21 cellular contexts compared by ENCODE assay signal in genomic region chr1:100292711-100293110, GRCh38. TPM values are rescaled to one million over a fixed set of nuclear protein-coding genes. Genes with fewer than 3 reads are reported as not detected.
DNase-seq lines count a peak whose midpoint lies in the region; ATAC-seq and TF ChIP-seq lines count a peak whose summit lies in the region.
"Had no signal": no experiment of that assay in that cellular context is flagged by ENCODE, and none has a peak within 500 bp of the region (broad histone marks: within the 10 kb centered on the region; RNA-seq: fewer than 3 reads in every experiment).

No MANE protein-coding gene starts in this region.

- peaks cover 3% of the 10 kb centered on the region for H3K27me3 Mint-ChIP-seq in endodermal cell (ENCODE audit: insufficient read depth)
- H3K27me3 Mint-ChIP-seq: activated naive CD8-positive, alpha-beta T cell treated with anti-CD3 and anti-CD28 coated beads, Interleukin-2, amount 10 ng/mL, durations not matched to agents 7 days and 5 days had no signal

- H3K27me3 ChIP-seq in right lobe of liver (no peaks in the 10 kb centered on the region), endodermal cell (ENCODE audit: control insufficient read depth, insufficient read depth, low read length, poor library complexity, severe bottlenecking) (no peaks in the 10 kb centered on the region)
- H3K27me3 ChIP-seq: cardiac muscle cell, SJCRH30, testis had no signal

- 27% methylated on average over 1 of the region's 1 CpG for WGBS in right lobe of liver (ENCODE audit: insufficient coverage, low coverage, low lambda C conversion rate, missing lambda C conversion rate)
- WGBS in endodermal cell (ENCODE audit: insufficient coverage in 1 of 2, insufficient read length in 1 of 2), 2 experiments: 100% methylated on average over 1 of the region's 1 CpG; no CpG with 5 or more reads in 1 of the 2 experiments

- intact Hi-C loops in right lobe of liver (cut with DNase I): no loop called here

- no peak for TF ChIP-seq CTCF in AG10803 (conservative IDR thresholded peaks at IDR 0.05; ENCODE audit: low read length)
- no peak for TF ChIP-seq CTCF in right lobe of liver (IDR thresholded peaks at IDR 0.05)
- TF ChIP-seq CTCF in endodermal cell (conservative IDR thresholded peaks at IDR 0.05): no peak

- TF ChIP-seq POLR2A in right lobe of liver (IDR thresholded peaks at IDR 0.05): no peak

- no peak overlapping the region for H3K27ac Mint-ChIP-seq in endodermal cell
- H3K27ac Mint-ChIP-seq: activated naive CD8-positive, alpha-beta T cell treated with anti-CD3 and anti-CD28 coated beads, Interleukin-2, amount 10 ng/mL, durations not matched to agents 7 days and 5 days had no signal

- no peak overlapping the region for H3K4me3 Mint-ChIP-seq in endodermal cell
- H3K4me3 Mint-ChIP-seq: activated naive CD8-positive, alpha-beta T cell treated with anti-CD3 and anti-CD28 coated beads, Interleukin-2, amount 10 ng/mL, durations not matched to agents 7 days and 5 days had no signal

- H3K27ac ChIP-seq in right lobe of liver (no peak overlapping the region), endodermal cell (ENCODE audit: low read depth, low read length) (no peak overlapping the region)
- H3K27ac ChIP-seq: cardiac muscle cell, HL-60, parathyroid adenoma, SJCRH30, testis had no signal

- H3K36me3 ChIP-seq in right lobe of liver (peaks cover 0 to 45% (median 13%) of the 10 kb centered on the region in 4 donors), endodermal cell (ENCODE audit: control insufficient read depth, insufficient read depth, low read length) (peaks cover 60% of the 10 kb centered on the region)

- no peaks in the 10 kb centered on the region for H3K9me3 ChIP-seq in right lobe of liver
- no peaks in the 10 kb centered on the region for H3K9me3 ChIP-seq in endodermal cell (ENCODE audit: control insufficient read depth, low read length)
- H3K9me3 ChIP-seq: SJCRH30, testis had no signal

- H3K9me3 Mint-ChIP-seq in endodermal cell: peaks cover 5% of the 10 kb centered on the region

- no peak overlapping the region for H3K9ac ChIP-seq in endodermal cell (ENCODE audit: extremely low read depth, low read length, poor library complexity, severe bottlenecking)
- H3K9ac ChIP-seq: parathyroid adenoma had no signal

- H3K36me3 Mint-ChIP-seq in endodermal cell (ENCODE audit: low read depth): peaks cover 52% of the 10 kb centered on the region

- no peaks in the 10 kb centered on the region for H3K4me1 Mint-ChIP-seq in endodermal cell
- H3K4me1 Mint-ChIP-seq: activated naive CD8-positive, alpha-beta T cell treated with anti-CD3 and anti-CD28 coated beads, Interleukin-2, amount 10 ng/mL, durations not matched to agents 7 days and 5 days had no signal

- ATAC-seq in right lobe of liver (peak; percentile 45 to 82 (median 60)), HG02588 (IDR thresholded peaks at IDR 0.05; ENCODE audit: unreplicated experiment) (no peak), HG03520 (IDR thresholded peaks at IDR 0.05; ENCODE audit: unreplicated experiment) (no peak), HG02623 (IDR thresholded peaks at IDR 0.05; ENCODE audit: unreplicated experiment) (no peak)

- no peaks in the 10 kb centered on the region for H3K4me1 ChIP-seq in right lobe of liver
- H3K4me1 ChIP-seq in endodermal cell (ENCODE audit: control insufficient read depth, insufficient read depth, low read length): no peaks in the 10 kb centered on the region
- H3K4me1 ChIP-seq: parathyroid adenoma, SJCRH30, testis had no signal

- no peak overlapping the region for H3K4me3 ChIP-seq in AG10803 (ENCODE audit: low read length)
- no peak overlapping the region for H3K4me3 ChIP-seq in right lobe of liver
- H3K4me3 ChIP-seq in endodermal cell (ENCODE audit: low read length): no peak overlapping the region
- H3K4me3 ChIP-seq: cardiac muscle cell, SJCRH30, testis had no signal

- peak; percentile 13 for DNase-seq in AG10803 (ENCODE audit: low read depth)
- DNase-seq in EL: peak; percentile 9
- DNase-seq in astrocyte of the hippocampus (ENCODE audit: low read depth, low spot score): peak; percentile 30
- no peak for DNase-seq in right lobe of liver
- no peak for DNase-seq in endodermal cell
- DNase-seq: activated naive CD8-positive, alpha-beta T cell treated with anti-CD3 and anti-CD28 coated beads, Interleukin-2, amount 10 ng/mL, durations not matched to agents 7 days and 5 days; effector CD8-positive, alpha-beta T cell; GOT3; KBM-7; NCI-H2081 treated with DMSO at 0.1 percent for 48 hours; NCI-H524 treated with DMSO at 0.1 percent for 48 hours; SJCRH30; stimulated activated CD4-positive, alpha-beta T cell treated with anti-CD3 and anti-CD28 coated beads, Interleukin-4, amount 100 ng/mL, for 24 hours; stimulated activated CD8-positive, alpha-beta memory T cell treated with anti-CD3 and anti-CD28 coated beads, Interleukin-4, amount 100 ng/mL, for 48 hours; testis had no signal

RNA-seq across cellular contexts. Expression of gene RTCA, which starts 26.7 kb away (rescaled TPM):
- total RNA-seq in right lobe of liver (10 to 100 TPM; 12.5 to 20.1 (median 14.7) TPM), endodermal cell (10 to 100 TPM; 46.0 to 49.8 TPM)
- polyA plus RNA-seq in endodermal cell (2013, experiment 1 of 2): 33.8 TPM
- 29.8 TPM for polyA plus RNA-seq in endodermal cell (2013, experiment 2 of 2)

RNA-seq across cellular contexts. Expression of gene DBT, which starts 43.1 kb away (rescaled TPM):
- total RNA-seq in right lobe of liver (10 to 100 TPM in 4 of 6 experiments, 1 to 10 TPM in 2; 5.1 to 32.5 (median 18.2) TPM), endodermal cell (10 to 100 TPM; 23.0 to 24.6 TPM)
- polyA plus RNA-seq in endodermal cell (2013, experiment 1 of 2): 8.0 TPM
- 7.9 TPM for polyA plus RNA-seq in endodermal cell (2013, experiment 2 of 2)

RNA-seq across cellular contexts. Expression of gene CDC14A, which starts 59.6 kb away (rescaled TPM):
- total RNA-seq in right lobe of liver (1 to 10 TPM; 1.1 to 3.3 (median 1.6) TPM), endodermal cell (10 to 100 TPM; 14.5 to 17.6 TPM)
- polyA plus RNA-seq in endodermal cell (2013, experiment 1 of 2): 9.9 TPM
- 10.4 TPM for polyA plus RNA-seq in endodermal cell (2013, experiment 2 of 2)

Comparison
In these comparisons a context has a peak if more than half of its experiments do, and no peak if none do; other contexts are left out.
1. DNase-seq: peak in AG10803 (single experiment), EL (single experiment) and astrocyte of the hippocampus (single experiment); none in right lobe of liver (0 of 3) and endodermal cell (single experiment).
2. ATAC-seq: peak in right lobe of liver (4 of 4); none in HG02588 (single experiment), HG03520 (single experiment) and HG02623 (single experiment).